9 cellular contexts compared by ENCODE assay signal in genomic region chr20:2871555-2872303, GRCh38. TPM values are rescaled to one million over a fixed set of nuclear protein-coding genes. Genes with fewer than 3 reads are reported as not detected.
A peak's percentile ranks its signal among the peaks of the same experiment; 100 is the strongest.
DNase-seq lines count a peak whose midpoint lies in the region; ATAC-seq and TF ChIP-seq lines count a peak whose summit lies in the region.
"Had no signal": no experiment of that assay in that cellular context is flagged by ENCODE, and none has a peak within 500 bp of the region (broad histone marks: within the 10 kb centered on the region; RNA-seq: fewer than 3 reads in every experiment).

No MANE protein-coding gene starts in this region.

- H3K36me3 Mint-ChIP-seq in CD8-positive, alpha-beta T cell: peaks cover 17% of the 10 kb centered on the region
- H3K36me3 Mint-ChIP-seq in endothelial cell (ENCODE audit: low read depth, unreplicated experiment): peaks cover 8% of the 10 kb centered on the region

- H3K4me2 ChIP-seq in parathyroid adenoma (ENCODE audit: low read length): peak overlapping the region; percentile 100

- no peak for ATAC-seq in CD8-positive, alpha-beta T cell
- no peak for ATAC-seq in HG03095 (IDR thresholded peaks at IDR 0.05; ENCODE audit: unreplicated experiment)

- POLR2A ChIA-PET in CD8-positive, alpha-beta T cell (lab: Charles Lee): interaction anchor here (0.6 to 1.9 kb wide), 3 partner anchors 31 to 450 kb away, joined by 3 to 14 read pairs (median 3); partner anchors contain the start of genes IDH3B, PCED1A and VPS16

- TF ChIP-seq CTCF in CD8-positive, alpha-beta T cell (IDR thresholded peaks at IDR 0.05): no peak
- TF ChIP-seq CTCF in endothelial cell (IDR thresholded peaks at IDR 0.05; ENCODE audit: unreplicated experiment) (no peak), parathyroid adenoma (IDR thresholded peaks at IDR 0.05) (no peak), GM13976 (IDR thresholded peaks at IDR 0.05; ENCODE audit: borderline replicate concordance, control extremely low read depth, extremely low read depth, insufficient read depth, missing control alignments) (no peak)

- CTCF ChIA-PET in CD8-positive, alpha-beta T cell (lab: Charles Lee): interaction anchor here (1.0 kb wide), 1 partner anchor 12 kb away, joined by 4 read pairs; no protein-coding TSS in a partner anchor

- H3K27me3 Mint-ChIP-seq in CD8-positive, alpha-beta T cell (ENCODE audit: low read depth): no peaks in the 10 kb centered on the region
- peaks cover 4% of the 10 kb centered on the region for H3K27me3 Mint-ChIP-seq in endothelial cell (ENCODE audit: unreplicated experiment)

- intact Hi-C loops in CD8-positive, alpha-beta T cell (cut with DNase I, micrococcal nuclease): loop anchor here (2.0 to 10.0 kb wide), 11 partner anchors 111 to 599 kb away; partner anchors contain the start of genes ATRN (in 1 of the 2), DDRGK1 (in 1 of the 2), DNAAF9 (in 1 of the 2) and ITPA (in 1 of the 2)

- H3K4me3 Mint-ChIP-seq in CD8-positive, alpha-beta T cell: peak overlapping the region; percentile 93
- H3K4me3 Mint-ChIP-seq in endothelial cell (ENCODE audit: unreplicated experiment): peak overlapping the region; percentile 77

- H3K27ac Mint-ChIP-seq in CD8-positive, alpha-beta T cell: peak overlapping the region; percentile 93
- peak overlapping the region; percentile 50 for H3K27ac Mint-ChIP-seq in endothelial cell (ENCODE audit: unreplicated experiment)

- peak overlapping the region; percentile 99 for H2AFZ ChIP-seq in parathyroid adenoma

- H3K79me2 ChIP-seq in parathyroid adenoma: peaks cover 16% of the 10 kb centered on the region

- no peaks in the 10 kb centered on the region for H3K27me3 ChIP-seq in CD8-positive, alpha-beta T cell (ENCODE audit: insufficient read depth, low read length)
- H3K27me3 ChIP-seq in NT2/D1 (ENCODE audit: insufficient read depth, insufficient read length): peaks cover 23% of the 10 kb centered on the region
- no peaks in the 10 kb centered on the region for H3K27me3 ChIP-seq in parathyroid adenoma (ENCODE audit: control insufficient read depth, insufficient read depth, low read length)

- H3K27ac ChIP-seq in CD8-positive, alpha-beta T cell (ENCODE audit: low read depth, low read length): peak overlapping the region; percentile 49
- H3K27ac ChIP-seq in parathyroid adenoma: no peak overlapping the region

- peaks cover 46% of the 10 kb centered on the region for H3K4me1 Mint-ChIP-seq in CD8-positive, alpha-beta T cell (ENCODE audit: low read depth)
- peaks cover 31% of the 10 kb centered on the region for H3K4me1 Mint-ChIP-seq in endothelial cell (ENCODE audit: unreplicated experiment)

- H3K9me3 Mint-ChIP-seq in CD8-positive, alpha-beta T cell: no peaks in the 10 kb centered on the region
- no peaks in the 10 kb centered on the region for H3K9me3 Mint-ChIP-seq in endothelial cell (ENCODE audit: unreplicated experiment)

- H3K36me3 ChIP-seq in CD8-positive, alpha-beta T cell (ENCODE audit: insufficient read depth, low read length): no peaks in the 10 kb centered on the region
- peaks cover 10% of the 10 kb centered on the region for H3K36me3 ChIP-seq in NT2/D1 (ENCODE audit: insufficient read depth, insufficient read length, low read length)
- H3K36me3 ChIP-seq in parathyroid adenoma (ENCODE audit: control insufficient read depth, insufficient read depth, low read length): no peaks in the 10 kb centered on the region

- H3K9ac ChIP-seq in NT2/D1 (ENCODE audit: insufficient read length, low read depth) (peak overlapping the region; percentile 78), parathyroid adenoma (no peak overlapping the region)

- in situ Hi-C loops in GM13976 (cut with MboI; ENCODE audit: low sequenced_read_pairs, unreplicated experiment): no loop called here

- H3K9me3 ChIP-seq in CD8-positive, alpha-beta T cell (ENCODE audit: low read length): no peaks in the 10 kb centered on the region
- H3K9me3 ChIP-seq in NT2/D1 (ENCODE audit: insufficient read depth, low read length): no peaks in the 10 kb centered on the region
- H3K9me3 ChIP-seq in parathyroid adenoma (ENCODE audit: control insufficient read depth, low read length): no peaks in the 10 kb centered on the region

- no peak for DNase-seq in CD8-positive, alpha-beta T cell
- DNase-seq in NT2/D1 (ENCODE audit: low read depth, low spot score) (no peak), endothelial cell (ENCODE audit: low spot score) (no peak), NCI-H2171 treated with DMSO at 0.1 percent for 48 hours (lab: John Stamatoyannopoulos, UW) (no peak), NCI-H345 (lab: John Stamatoyannopoulos, UW) (no peak), GM13976 (ENCODE audit: low spot score) (no peak)
- DNase-seq: NCI-H187 had no signal

- peak overlapping the region; percentile 85 for H3K4me3 ChIP-seq in CD8-positive, alpha-beta T cell (ENCODE audit: low read depth, low read length)
- H3K4me3 ChIP-seq in NT2/D1 (ENCODE audit: insufficient read length, low read depth) (peak overlapping the region; percentile 76), parathyroid adenoma (ENCODE audit: low read depth, low read length) (no peak overlapping the region)

- H3K4me1 ChIP-seq in CD8-positive, alpha-beta T cell (ENCODE audit: insufficient read depth, low read length): peaks cover 44% of the 10 kb centered on the region
- H3K4me1 ChIP-seq in NT2/D1 (ENCODE audit: insufficient read depth, insufficient read length) (peaks cover 3% of the 10 kb centered on the region), parathyroid adenoma (no peaks in the 10 kb centered on the region)

RNA-seq across cellular contexts. Expression of gene PTPRA, which starts 1.6 kb away (rescaled TPM):
- 10 to 100 TPM; 68.2 to 71.9 TPM for total RNA-seq in CD8-positive, alpha-beta T cell
- 59.9 TPM for total RNA-seq in endothelial cell (ENCODE audit: unreplicated experiment)

RNA-seq across cellular contexts. Expression of gene VPS16, which starts 31.2 kb away (rescaled TPM):
- 10 to 100 TPM; 40.7 to 41.1 TPM for total RNA-seq in CD8-positive, alpha-beta T cell
- 43.3 TPM for total RNA-seq in endothelial cell (ENCODE audit: unreplicated experiment)

RNA-seq across cellular contexts. Expression of gene PCED1A, which starts 31.3 kb away (rescaled TPM):
- 10 to 100 TPM; 58.7 to 62.2 TPM for total RNA-seq in CD8-positive, alpha-beta T cell
- total RNA-seq in endothelial cell (ENCODE audit: unreplicated experiment): 30.9 TPM

RNA-seq across cellular contexts. Expression of gene TMEM239, which starts 55.6 kb away (rescaled TPM):
- total RNA-seq in CD8-positive, alpha-beta T cell: not detected
- not detected for total RNA-seq in endothelial cell (ENCODE audit: unreplicated experiment)

RNA-seq across cellular contexts. Expression of gene C20orf141, which starts 56.9 kb away (rescaled TPM):
- not detected for total RNA-seq in CD8-positive, alpha-beta T cell
- total RNA-seq in endothelial cell (ENCODE audit: unreplicated experiment): not detected
